Comparison of ENCODE assay signal across 33 cellular contexts in the genomic region with DNA sequence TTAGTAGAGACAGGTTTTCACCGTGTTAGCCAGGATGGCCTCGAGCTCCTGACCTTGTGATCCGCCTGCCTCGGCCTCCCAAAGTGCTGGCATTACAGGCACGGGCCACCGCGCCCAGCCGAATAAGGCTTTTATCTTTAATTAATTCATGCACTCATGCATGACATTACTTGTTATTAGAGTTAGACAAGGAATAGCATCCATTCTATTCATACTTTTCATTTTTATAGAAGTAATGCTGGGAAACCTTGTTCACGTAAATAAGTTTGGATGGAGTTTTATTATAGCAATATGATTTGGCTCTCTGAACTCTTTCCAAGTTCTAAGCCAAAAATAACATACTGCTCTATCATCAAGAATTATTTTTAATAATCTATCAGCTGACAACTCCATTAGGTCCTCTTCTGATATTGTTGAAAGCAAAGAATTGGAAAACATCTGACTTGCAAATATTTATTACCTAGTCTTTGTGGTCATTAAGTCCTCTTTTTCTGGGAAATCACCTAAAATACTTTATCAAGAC.
"Had no signal": no experiment of that assay in that cellular context is flagged by ENCODE, and none has a peak within 500 bp of the region (broad histone marks: within the 10 kb centered on the region; RNA-seq: fewer than 3 reads in every experiment).

No MANE protein-coding gene starts in this region.

- H3K27me3 ChIP-seq: body of pancreas, brain microvascular endothelial cell, breast epithelium had no signal

- H3K9me3 ChIP-seq: adrenal gland, body of pancreas, breast epithelium had no signal

- H3K4me3 ChIP-seq: adrenal gland, body of pancreas, breast epithelium had no signal

- H3K36me3 ChIP-seq: adrenal gland, brain microvascular endothelial cell, breast epithelium had no signal

- H3K27ac ChIP-seq: adrenal gland, body of pancreas, brain microvascular endothelial cell, breast epithelium, VCaP had no signal

- ATAC-seq: activated CD8-positive, alpha-beta T cell treated with anti-CD3 and anti-CD28 coated beads for 36 hours; activated naive CD4-positive, alpha-beta T cell treated with anti-CD3 and anti-CD28 coated beads, Interleukin-2, amount 50 U/mL, for 72 hours; activated T-cell treated with anti-CD3 and anti-CD28 coated beads, Interleukin-2, amount 50 U/mL, for 4 hours; activated T-cell treated with anti-CD3 and anti-CD28 coated beads, Interleukin-2, amount 50 U/mL, for 72 hours; activated T-helper 17 cell treated with anti-CD3 and anti-CD28 coated beads, Interleukin-2, amount 50 U/mL, for 72 hours; body of pancreas had no signal

- H3K4me1 ChIP-seq: adrenal gland, body of pancreas, breast epithelium had no signal

- DNase-seq: activated B cell treated with CpG ODN at 0.5 μM for 24 hours; activated CD4-positive, alpha-beta memory T cell treated with anti-CD3 and anti-CD28 coated beads for 36 hours; activated CD4-positive, alpha-beta T cell treated with anti-CD3 and anti-CD28 coated beads for 4 hours; activated CD4-positive, alpha-beta T cell treated with anti-CD3 and anti-CD28 coated beads, Interleukin-2, amount 10 ng/mL, durations not matched to agents 24 days and 14 days; activated CD4-positive, alpha-beta T cell treated with anti-CD3 and anti-CD28 coated beads, Interleukin-2, amount 50 U/mL, for 1 hour; activated CD4-positive, alpha-beta T cell treated with anti-CD3 and anti-CD28 coated beads, Interleukin-2, amount 50 U/mL, for 4 hours; activated CD4-positive, CD25-positive, alpha-beta regulatory T cell treated with anti-CD3 and anti-CD28 coated beads, Interleukin-2, amount 50 U/mL, for 72 hours; activated CD8-positive, alpha-beta memory T cell treated with anti-CD3 and anti-CD28 coated beads, Interleukin-2, amount 50 U/mL, for 4 hours; activated CD8-positive, alpha-beta T cell treated with anti-CD3 and anti-CD28 coated beads for 36 hours; activated effector memory CD4-positive, alpha-beta T cell treated with anti-CD3 and anti-CD28 coated beads, Interleukin-2, amount 50 U/mL, for 16 hours; activated gamma-delta T cell treated with Interleukin-2 at 50 U/mL for 16 hours; activated naive CD4-positive, alpha-beta T cell; activated naive CD4-positive, alpha-beta T cell treated with anti-CD3 and anti-CD28 coated beads for 36 hours; activated naive CD4-positive, alpha-beta T cell treated with anti-CD3 and anti-CD28 coated beads, Interleukin-2, amount 50 U/mL, for 16 hours; activated naive CD8-positive, alpha-beta T cell treated with anti-CD3 and anti-CD28 coated beads for 36 hours; activated T-cell treated with anti-CD3 and anti-CD28 coated beads for 4 hours; activated T-cell treated with anti-CD3 and anti-CD28 coated beads, Interleukin-2, amount 50 U/mL, for 1 hour; activated T-cell treated with anti-CD3 and anti-CD28 coated beads, Interleukin-2, amount 50 U/mL, for 4 hours; activated T-cell treated with anti-CD3 and anti-CD28 coated beads, Interleukin-2, amount 50 U/mL, for 72 hours; adrenal gland; amniotic stem cell; aorta; body of pancreas; brain microvascular endothelial cell; caudate nucleus; SW 1271; T-helper 1 cell; T-helper 2 cell; T-helper 9 cell had no signal
